Comparison of ENCODE assay signal across 13 cellular contexts in the genomic region with DNA sequence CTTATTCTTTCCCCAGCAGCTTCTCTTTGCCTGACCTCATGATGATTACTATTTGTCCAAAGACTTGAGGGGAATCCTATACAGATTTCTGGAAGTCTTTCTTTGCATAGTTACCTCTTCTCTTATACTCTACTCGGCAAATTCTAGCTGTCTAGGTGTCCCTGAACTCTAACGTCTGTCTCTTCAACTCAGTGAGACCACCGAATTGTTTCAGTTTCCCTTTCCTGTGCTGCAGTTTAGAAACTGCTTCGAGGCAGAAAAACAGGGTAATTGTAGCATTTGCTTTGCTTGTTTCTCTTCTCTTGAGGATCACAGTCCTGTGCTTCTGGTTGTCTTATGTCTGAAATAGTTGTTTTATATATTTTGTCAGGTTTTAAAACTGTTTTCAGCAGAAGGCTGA. TPM values are rescaled to one million over a fixed set of nuclear protein-coding genes. Genes with fewer than 3 reads are reported as not detected.
DNase-seq lines count a peak whose midpoint lies in the region; ATAC-seq, FAIRE-seq and TF ChIP-seq lines count a peak whose summit lies in the region.
"Had no signal": no experiment of that assay in that cellular context is flagged by ENCODE, and none has a peak within 500 bp of the region (broad histone marks: within the 10 kb centered on the region; RNA-seq: fewer than 3 reads in every experiment).

No MANE protein-coding gene starts in this region.

- no peak for TF ChIP-seq CTCF in endothelial cell of umbilical vein (IDR thresholded peaks at IDR 0.05; ENCODE audit: extremely low read depth in 1 of 2, insufficient read depth in 1 of 2, low read depth in 1 of 2, low read length in 2 of 2)

- no peak for TF ChIP-seq POLR2A in endothelial cell of umbilical vein (IDR thresholded peaks at IDR 0.05; ENCODE audit: low read depth, low read length)

- H3K4me3 ChIP-seq in endothelial cell of umbilical vein (replicated peaks in 1 of 3; ENCODE audit: insufficient read depth in 1 of 3, low read depth in 1 of 3, low read length in 3 of 3) = no peak overlapping the region

- peak overlapping the region; percentile 84 for H2AFZ ChIP-seq in endothelial cell of umbilical vein (ENCODE audit: low read depth, low read length)

- FAIRE-seq in endothelial cell of umbilical vein (lab: Jason Lieb, UNC) = peak; percentile 75
- FAIRE-seq: bronchial epithelial cell had no signal

- H3K9ac ChIP-seq in endothelial cell of umbilical vein (replicated peaks; ENCODE audit: extremely low read depth, insufficient read depth, low read length) = peak overlapping the region; percentile 46

- no peaks in the 10 kb centered on the region for H3K36me3 ChIP-seq in endothelial cell of umbilical vein (ENCODE audit: control insufficient read depth in 2 of 2, extremely low read depth in 1 of 2, insufficient read depth in 2 of 2, low read length in 2 of 2)

- DNase-seq in endothelial cell of umbilical vein (ENCODE audit: low read depth, low spot score) (peak; percentile 42), NCI-H2196 treated with DMSO at 0.1 percent for 48 hours (lab: John Stamatoyannopoulos, UW; ENCODE audit: unreplicated experiment) (no peak), occipital lobe (lab: John Stamatoyannopoulos, UW) (no peak), HPDE6-E6E7 (ENCODE audit: extremely low spot score) (no peak)
- no peak for DNase-seq in activated naive CD4-positive, alpha-beta T cell treated with anti-CD3 and anti-CD28 coated beads, Interleukin-2, amount 50 U/mL, for 16 hours
- DNase-seq: activated CD8-positive, alpha-beta memory T cell treated with anti-CD3 and anti-CD28 coated beads for 24 hours; glutamatergic neuron; NCI-H2081 treated with DMSO at 0.1 percent for 48 hours; stimulated activated naive CD4-positive, alpha-beta T cell had no signal

- H4K20me1 ChIP-seq in endothelial cell of umbilical vein (replicated peaks; ENCODE audit: control insufficient read depth, extremely low read depth, insufficient read depth, low read length) = no peaks in the 10 kb centered on the region

- peaks cover 19% of the 10 kb centered on the region for H3K4me1 ChIP-seq in endothelial cell of umbilical vein (ENCODE audit: control insufficient read depth, extremely low read depth, insufficient read depth, low read length)

- CTCF ChIA-PET in endothelial cell of umbilical vein (lab: Charles Lee) = interaction anchor here (1.0 kb wide), 2 partner anchors 15 to 89 kb away, joined by 3 read pairs; partner anchors contain the start of gene LVRN

- H3K4me2 ChIP-seq in endothelial cell of umbilical vein (ENCODE audit: insufficient read depth, low read length) = peak overlapping the region; percentile 79

- no peaks in the 10 kb centered on the region for H3K9me3 ChIP-seq in endothelial cell of umbilical vein (replicated peaks; ENCODE audit: control insufficient read depth, insufficient read depth, low read length)

- no TSS peak for BruUV-seq in endothelial cell of umbilical vein (replicated peaks; lab: Mats Ljungman, UMichigan)

- H3K9me1 ChIP-seq in endothelial cell of umbilical vein (replicated peaks; ENCODE audit: control insufficient read depth, extremely low read depth, insufficient read depth, low read length) = no peaks in the 10 kb centered on the region

- intact Hi-C loops in endothelial cell of umbilical vein (cut with micrococcal nuclease) = loop anchor here (5.0 kb wide), 1 partner anchor 350 kb away; the partner anchor contains the start of gene TMED7

- H3K27ac ChIP-seq in endothelial cell of umbilical vein (ENCODE audit: insufficient read depth, low read depth, low read length) = peak overlapping the region; percentile 44

- H3K79me2 ChIP-seq in endothelial cell of umbilical vein (ENCODE audit: control insufficient read depth, insufficient read depth, low read length) = no peaks in the 10 kb centered on the region

- ATAC-seq in GM18867 (IDR thresholded peaks at IDR 0.05; ENCODE audit: unreplicated experiment) = peak; percentile 94
- peak; percentile 90 for ATAC-seq in GM21619 (IDR thresholded peaks at IDR 0.05; ENCODE audit: unreplicated experiment)
- ATAC-seq in HG03175 (IDR thresholded peaks at IDR 0.05; ENCODE audit: unreplicated experiment) = peak; percentile 89

- POLR2A ChIA-PET in endothelial cell of umbilical vein (lab: Charles Lee) = no interaction called here

- H3K27me3 ChIP-seq in endothelial cell of umbilical vein (ENCODE audit: control insufficient read depth in 2 of 2, insufficient read depth in 2 of 2, low read length in 2 of 2) = no peaks in the 10 kb centered on the region

- dilution Hi-C loops in endothelial cell of umbilical vein (cut with MboI; ENCODE audit: extremely low pct_ligation_motif_present, low sequenced_read_pairs) = no loop called here

TF ChIP-seq in endothelial cell of umbilical vein, 7 proteins besides CTCF, POLR2A, EP300 and RAD21:
- TF ChIP-seq, protein P1, sequence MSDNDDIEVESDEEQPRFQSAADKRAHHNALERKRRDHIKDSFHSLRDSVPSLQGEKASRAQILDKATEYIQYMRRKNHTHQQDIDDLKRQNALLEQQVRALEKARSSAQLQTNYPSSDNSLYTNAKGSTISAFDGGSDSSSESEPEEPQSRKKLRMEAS (IDR thresholded peaks at IDR 0.05; ENCODE audit: insufficient read depth, insufficient read length) = no peak
- no peak for TF ChIP-seq FOS (IDR thresholded peaks at IDR 0.05; ENCODE audit: borderline replicate concordance, insufficient read depth, low read length)
- no peak for TF ChIP-seq GATA2 (IDR thresholded peaks at IDR 0.05; ENCODE audit: insufficient read depth, insufficient read length, low read depth, low read length)
- TF ChIP-seq EZH2 (IDR thresholded peaks at IDR 0.05; ENCODE audit: borderline replicate concordance, low read depth, low read length, severe bottlenecking) = no peak
- TF ChIP-seq MYC (IDR thresholded peaks at IDR 0.05; ENCODE audit: low read depth, low read length) = no peak
- no peak for TF ChIP-seq JUN (IDR thresholded peaks at IDR 0.05; ENCODE audit: borderline replicate concordance, insufficient read depth, insufficient read length, low read depth)
- no peak for TF ChIP-seq POLR2AphosphoS5 (IDR thresholded peaks at IDR 0.05; ENCODE audit: insufficient read depth, low read depth, low read length)
TF ChIP-seq in endothelial cell of umbilical vein: peak in this region for 0.

RNA-seq across cellular contexts. Expression of gene LVRN, which starts 14.8 kb away (rescaled TPM):
- total RNA-seq in endothelial cell of umbilical vein = 0.28 and 0.38 TPM in 2 replicates
- polyA plus RNA-seq in endothelial cell of umbilical vein = 0.11 TPM in 2 replicates
- 0.10 and 0.17 TPM in 2 replicates for polyA plus RNA-seq in endothelial cell of umbilical vein (2011; cell fraction: cytosol; rRNA removed)
- 0.39 and 1.6 TPM in 2 replicates for polyA plus RNA-seq in endothelial cell of umbilical vein (2011; cell fraction: nucleus; rRNA removed)
- polyA plus RNA-seq in endothelial cell of umbilical vein (2012) = not detected in 2 replicates
- 0.11 TPM in 1 of 2 replicates, not detected in the other for polyA minus RNA-seq in endothelial cell of umbilical vein
- not detected for polyA minus RNA-seq in endothelial cell of umbilical vein (2011; cell fraction: cytosol; rRNA and poly(A)+ RNA removed)
- 0.58 and 0.82 TPM in 2 replicates for polyA minus RNA-seq in endothelial cell of umbilical vein (2011; cell fraction: nucleus; rRNA and poly(A)+ RNA removed)
- 2.8 TPM for total RNA-seq in occipital lobe

RNA-seq across cellular contexts. Expression of gene ARL14EPL, which starts 55.2 kb away (rescaled TPM):
- total RNA-seq in endothelial cell of umbilical vein (0.58 TPM in 1 of 2 replicates, not detected in the other), occipital lobe (not detected)
- polyA plus RNA-seq in endothelial cell of umbilical vein = 0.10 TPM in 1 of 2 replicates, not detected in the other
- 0.25 and 0.48 TPM in 2 replicates for polyA plus RNA-seq in endothelial cell of umbilical vein (2011; cell fraction: cytosol; rRNA removed)
- polyA plus RNA-seq in endothelial cell of umbilical vein (2011; cell fraction: nucleus; rRNA removed) = 0.08 and 0.43 TPM in 2 replicates
- 0.29 TPM in 1 of 2 replicates, not detected in the other for polyA plus RNA-seq in endothelial cell of umbilical vein (2012)
- not detected in 2 replicates for polyA minus RNA-seq in endothelial cell of umbilical vein
- polyA minus RNA-seq in endothelial cell of umbilical vein (2011; cell fraction: cytosol; rRNA and poly(A)+ RNA removed) = not detected
- not detected in 2 replicates for polyA minus RNA-seq in endothelial cell of umbilical vein (2011; cell fraction: nucleus; rRNA and poly(A)+ RNA removed)
- total RNA-seq: bronchial epithelial cell had no signal
